21 cellular contexts compared by ENCODE assay signal in the genomic region with DNA sequence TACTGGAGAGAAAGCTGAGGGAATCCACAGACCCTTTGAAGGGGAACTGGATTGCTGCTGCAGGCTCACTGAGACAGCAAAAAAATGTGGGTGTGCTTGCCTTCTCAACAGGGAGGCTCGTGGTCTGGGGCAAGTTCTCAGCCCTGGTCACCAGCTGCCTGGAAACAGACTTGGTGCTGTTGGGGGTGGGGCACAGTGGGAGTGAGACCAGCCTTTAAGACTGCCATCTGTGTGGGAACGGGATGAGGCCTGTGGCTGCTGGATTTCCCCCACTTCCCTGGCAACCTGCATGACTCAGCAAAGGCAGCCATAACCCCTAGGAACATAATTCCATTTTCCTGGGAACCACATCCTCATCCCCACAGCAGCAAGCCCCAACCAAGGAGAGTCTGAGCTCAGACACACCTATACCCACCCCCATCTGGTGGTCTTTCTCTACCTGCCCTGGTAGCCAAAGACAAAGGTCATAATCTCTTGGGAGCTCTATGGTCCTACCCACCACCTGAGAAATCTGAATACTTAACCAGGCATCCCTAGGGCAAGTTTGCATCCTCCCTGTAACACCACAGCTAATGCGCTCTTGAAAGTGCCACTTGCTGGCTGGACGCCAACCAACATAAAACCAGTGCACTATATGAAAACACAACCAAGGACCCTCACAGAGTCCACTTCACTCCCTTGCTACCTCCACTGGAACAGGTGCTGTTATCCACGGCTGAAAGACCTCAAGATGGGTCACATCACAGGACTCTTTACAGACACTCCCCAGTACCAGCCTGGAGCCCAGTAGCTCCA. TPM values are rescaled to one million over a fixed set of nuclear protein-coding genes. Genes with fewer than 3 reads are reported as not detected.
DNase-seq lines count a peak whose midpoint lies in the region; ATAC-seq and TF ChIP-seq lines count a peak whose summit lies in the region.
"Had no signal": no experiment of that assay in that cellular context is flagged by ENCODE, and none has a peak within 500 bp of the region (broad histone marks: within the 10 kb centered on the region; RNA-seq: fewer than 3 reads in every experiment).

No MANE protein-coding gene starts in this region.

- no peak for TF ChIP-seq CTCF in vagina (IDR thresholded peaks at IDR 0.05)

- DNase-seq in Daoy (ENCODE audit: low read depth) (peak; percentile 84), HT1080 (ENCODE audit: low read depth) (peak; percentile 81), amniotic epithelial cell (ENCODE audit: low read depth) (peak; percentile 6), islet precursor cell (peak; percentile 56), vagina (ENCODE audit: extremely low spot score in 2 of 2) (no peak), DMS79 treated with DMSO at 0.1 percent for 48 hours (lab: John Stamatoyannopoulos, UW) (no peak)
- DNase-seq: activated CD4-positive, alpha-beta T cell treated with anti-CD3 and anti-CD28 coated beads, Interleukin-2, amount 50 U/mL, for 48 hours; activated naive CD8-positive, alpha-beta T cell treated with anti-CD3 and anti-CD28 coated beads for 36 hours; activated T-cell treated with anti-CD3 and anti-CD28 coated beads, Interleukin-2, amount 50 U/mL, for 4 hours; AML-193; central memory CD4-positive, alpha-beta T cell; naive B cell; NCI-H510A; PC-9; stimulated activated CD4-positive, alpha-beta T cell treated with anti-CD3 and anti-CD28 coated beads, Interleukin-4, amount 100 ng/mL, for 4 hours had no signal

- no peaks in the 10 kb centered on the region for H3K4me1 ChIP-seq in vagina
- H3K4me1 ChIP-seq: pancreas had no signal

- no peak for TF ChIP-seq POLR2A in vagina (IDR thresholded peaks at IDR 0.05)

- intact Hi-C loops in vagina (cut with DNase I): no loop called here

- ATAC-seq in GM18867 (IDR thresholded peaks at IDR 0.05; ENCODE audit: unreplicated experiment): no peak
- no peak for ATAC-seq in GM19351 (IDR thresholded peaks at IDR 0.05; ENCODE audit: unreplicated experiment)
- ATAC-seq: activated T-cell treated with anti-CD3 and anti-CD28 coated beads, Interleukin-2, amount 50 U/mL, for 4 hours; pancreas; SK-N-SH treated with all-trans-retinoic acid at 6 μM for 48 hours had no signal

- no peaks in the 10 kb centered on the region for H3K36me3 ChIP-seq in vagina
- H3K36me3 ChIP-seq: pancreas had no signal

- no peaks in the 10 kb centered on the region for H3K27me3 ChIP-seq in vagina
- H3K27me3 ChIP-seq: pancreas had no signal

- no peak overlapping the region for H3K4me3 ChIP-seq in vagina
- H3K4me3 ChIP-seq: pancreas, PC-9, skin epidermis had no signal

- no peak overlapping the region for H3K27ac ChIP-seq in vagina
- H3K27ac ChIP-seq: HL-60, pancreas, PC-9, skin epidermis had no signal

- no peaks in the 10 kb centered on the region for H3K9me3 ChIP-seq in vagina
- H3K9me3 ChIP-seq: pancreas had no signal

RNA-seq across cellular contexts. Expression of gene TFEC, which starts 45.0 kb away (rescaled TPM):
- total RNA-seq in Daoy (2014; rRNA removed; shearing (Covaris generic)): 0.51 and 0.63 TPM in 2 replicates
- 0.03 and 0.16 TPM in 2 replicates for total RNA-seq in HT1080 (2014; rRNA removed; shearing (Covaris generic))
- 0.06 and 0.10 TPM in 2 replicates for polyA plus RNA-seq in HT1080 (2015; cell fraction: cytosol; rRNA removed)
- polyA plus RNA-seq in HT1080 (2015; cell fraction: nucleus; rRNA removed): 0.69 and 0.81 TPM in 2 replicates
- 4.7 TPM for total RNA-seq in vagina
- total RNA-seq: PC-9 had no signal

Comparison
In these comparisons a context has a peak if more than half of its experiments do, and no peak if none do; other contexts are left out.
1. DNase-seq: peak in Daoy (single experiment), HT1080 (single experiment), amniotic epithelial cell (single experiment) and islet precursor cell (single experiment); none in vagina (0 of 2) and DMS79 treated with DMSO at 0.1 percent for 48 hours (single experiment).